In genomic region chr4:74016068-74016467, GRCh38 we compare ENCODE assay signal across 14 cellular contexts. TPM values are rescaled to one million over a fixed set of nuclear protein-coding genes. Genes with fewer than 3 reads are reported as not detected.
A peak's percentile ranks its signal among the peaks of the same experiment; 100 is the strongest.
DNase-seq lines count a peak whose midpoint lies in the region; ATAC-seq, FAIRE-seq and TF ChIP-seq lines count a peak whose summit lies in the region.
"Had no signal": no experiment of that assay in that cellular context is flagged by ENCODE, and none has a peak within 500 bp of the region (broad histone marks: within the 10 kb centered on the region; RNA-seq: fewer than 3 reads in every experiment).

No MANE protein-coding gene starts in this region.

- no peaks in the 10 kb centered on the region for H3K27me3 ChIP-seq in Peyer's patch
- H3K27me3 ChIP-seq: cardiac muscle cell, tibial artery had no signal

- no peak for TF ChIP-seq EP300 in A549 (IDR thresholded peaks at IDR 0.05)

- peak overlapping the region; percentile 32; the same call in 2 of the 3 replicates for H3K4me2 ChIP-seq in A549

- intact Hi-C loops in cardiac septum (cut with DNase I): no loop called here

- no peaks in the 10 kb centered on the region for H3K36me3 ChIP-seq in Peyer's patch
- H3K36me3 ChIP-seq: cardiac muscle cell, heart left ventricle, tibial artery had no signal

- CTCF ChIA-PET in A549 (lab: Yijun Ruan, JAX): interaction anchor here (1.4 to 2.7 kb wide), 4 partner anchors 7 to 21 kb away, joined by 4 to 11 read pairs (median 6); partner anchors contain the start of gene CXCL5

- DNase-seq in A549 (ENCODE audit: low read depth in 1 of 2, low spot score in 1 of 2) (peak in 1 of 2 experiments; percentile 63), ELR (ENCODE audit: low read depth) (peak; percentile 77), RPMI7951 (ENCODE audit: low read depth) (peak; percentile 55), fibroblast of mammary gland (ENCODE audit: low read depth) (peak; percentile 40), islet precursor cell (no peak), NCI-H1694 (lab: John Stamatoyannopoulos, UW) (no peak), cardiac septum (ENCODE audit: low spot score) (no peak), Peyer's patch (no peak)
- DNase-seq: activated naive CD4-positive, alpha-beta T cell treated with Interleukin-2 at 50 U/mL for 16 hours; heart left ventricle; left cardiac atrium; NCI-H1694 treated with DMSO at 0.1 percent for 48 hours; tibial artery had no signal

- POLR2A ChIA-PET in A549 (lab: Yijun Ruan, JAX): interaction anchor here (1.0 kb wide), 1 partner anchor 83 kb away, joined by 4 read pairs; the partner anchor contains the start of gene CXCL2

- peak overlapping the region; percentile 19 to 60; a peak in 2 of 6 replicates for H3K27ac ChIP-seq in A549
- no peak overlapping the region for H3K27ac ChIP-seq in Peyer's patch
- H3K27ac ChIP-seq: cardiac muscle cell, heart left ventricle, tibial artery had no signal

- TF ChIP-seq CTCF in A549 (IDR thresholded peaks at IDR 0.05) (no peak), fibroblast of mammary gland (conservative IDR thresholded peaks at IDR 0.05; ENCODE audit: control insufficient read depth, insufficient read depth, low read depth, low read length) (no peak), Peyer's patch (IDR thresholded peaks at IDR 0.05) (no peak)

- no peak for TF ChIP-seq RAD21 in A549 (conservative IDR thresholded peaks at IDR 0.05 in 1 of 2, IDR thresholded peaks at IDR 0.05 in 1 of 2)

- no peak for FAIRE-seq in A549 (lab: Jason Lieb, UNC)

- TF ChIP-seq POLR2A in A549 (IDR thresholded peaks at IDR 0.05; ENCODE audit: low read length) (no peak), Peyer's patch (IDR thresholded peaks at IDR 0.05) (no peak)

- 35% methylated on average over 1 of the region's 1 CpG for WGBS in A549 (ENCODE audit: missing lambda C conversion rate)

- no peak overlapping the region for H3K4me3 ChIP-seq in A549
- H3K4me3 ChIP-seq in fibroblast of mammary gland (ENCODE audit: control insufficient read depth, low read depth, low read length): no peak overlapping the region
- H3K4me3 ChIP-seq in Peyer's patch: no peak overlapping the region
- H3K4me3 ChIP-seq: cardiac muscle cell, heart left ventricle, tibial artery had no signal

- H3K9me3 ChIP-seq in A549: peaks cover 2% of the 10 kb centered on the region; the same call in 1 of the 3 replicates
- H3K9me3 ChIP-seq in Peyer's patch: no peaks in the 10 kb centered on the region
- H3K9me3 ChIP-seq: heart left ventricle, tibial artery had no signal

- no peak for ATAC-seq in A549
- ATAC-seq: heart left ventricle, left cardiac atrium had no signal

- H3K4me1 ChIP-seq in A549: peaks cover 14% of the 10 kb centered on the region; the same call in 2 of the 3 replicates
- H3K4me1 ChIP-seq in Peyer's patch: no peaks in the 10 kb centered on the region
- H3K4me1 ChIP-seq: tibial artery had no signal

TF ChIP-seq in A549, 52 proteins besides CTCF, POLR2A, EP300 and RAD21:
- TF ChIP-seq, protein P1, sequence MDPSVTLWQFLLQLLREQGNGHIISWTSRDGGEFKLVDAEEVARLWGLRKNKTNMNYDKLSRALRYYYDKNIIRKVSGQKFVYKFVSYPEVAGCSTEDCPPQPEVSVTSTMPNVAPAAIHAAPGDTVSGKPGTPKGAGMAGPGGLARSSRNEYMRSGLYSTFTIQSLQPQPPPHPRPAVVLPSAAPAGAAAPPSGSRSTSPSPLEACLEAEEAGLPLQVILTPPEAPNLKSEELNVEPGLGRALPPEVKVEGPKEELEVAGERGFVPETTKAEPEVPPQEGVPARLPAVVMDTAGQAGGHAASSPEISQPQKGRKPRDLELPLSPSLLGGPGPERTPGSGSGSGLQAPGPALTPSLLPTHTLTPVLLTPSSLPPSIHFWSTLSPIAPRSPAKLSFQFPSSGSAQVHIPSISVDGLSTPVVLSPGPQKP (IDR thresholded peaks at IDR 0.05; ENCODE audit: low read depth, low read length): no peak
- no peak for TF ChIP-seq CBX2 (IDR thresholded peaks at IDR 0.05; ENCODE audit: borderline replicate concordance, low read depth)
- no peak for TF ChIP-seq BHLHE40 (IDR thresholded peaks at IDR 0.05; ENCODE audit: low read depth, low read length)
- TF ChIP-seq ZNF302 (CRISPR knock-in tag; IDR thresholded peaks at IDR 0.05): no peak
- TF ChIP-seq RARB (CRISPR knock-in tag; IDR thresholded peaks at IDR 0.05): no peak
- TF ChIP-seq ZC3H11A (IDR thresholded peaks at IDR 0.05): no peak
- TF ChIP-seq, protein P2, sequence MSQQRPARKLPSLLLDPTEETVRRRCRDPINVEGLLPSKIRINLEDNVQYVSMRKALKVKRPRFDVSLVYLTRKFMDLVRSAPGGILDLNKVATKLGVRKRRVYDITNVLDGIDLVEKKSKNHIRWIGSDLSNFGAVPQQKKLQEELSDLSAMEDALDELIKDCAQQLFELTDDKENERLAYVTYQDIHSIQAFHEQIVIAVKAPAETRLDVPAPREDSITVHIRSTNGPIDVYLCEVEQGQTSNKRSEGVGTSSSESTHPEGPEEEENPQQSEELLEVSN (IDR thresholded peaks at IDR 0.05; ENCODE audit: borderline replicate concordance, low read depth): no peak
- no peak for TF ChIP-seq ZSCAN20 (CRISPR knock-in tag; IDR thresholded peaks at IDR 0.05)
- no peak for TF ChIP-seq ZFP36 (IDR thresholded peaks at IDR 0.05; ENCODE audit: borderline replicate concordance, partially characterized antibody)

RNA-seq across cellular contexts. Expression of gene CXCL5, which starts 17.6 kb away (rescaled TPM):
- polyA plus RNA-seq in A549 (2011; rRNA removed) (116 and 195 TPM in 2 replicates), A549 (2017; fragmentation: RNase III; extraction: RNeasy Plus Mini Kit Qiagen cat#74134 plus additional on column Dnase treatment) (107 to 127 TPM (median 120 TPM) in 3 replicates)
- 38.0 and 38.2 TPM in 2 replicates for polyA plus RNA-seq in A549 (2012; cell fraction: cytosol; rRNA removed)
- 38.7 and 41.7 TPM in 2 replicates for polyA plus RNA-seq in A549 (2012; cell fraction: nucleus; rRNA removed)
- polyA minus RNA-seq in A549 (2011; rRNA and poly(A)+ RNA removed): 24.8 and 27.2 TPM in 2 replicates
- 2.7 and 3.2 TPM in 2 replicates for total RNA-seq in RPMI7951 (2014; rRNA removed; shearing (Covaris generic))
- total RNA-seq in cardiac septum (0.16 TPM), Peyer's patch (not detected)
- total RNA-seq: cardiac muscle cell had no signal
- polyA plus RNA-seq: cardiac muscle cell had no signal

RNA-seq across cellular contexts. Expression of gene CXCL3, which starts 22.4 kb away (rescaled TPM):
- 14.9 and 17.9 TPM in 2 replicates for polyA plus RNA-seq in A549 (2011; rRNA removed)
- 16.5 and 19.9 TPM in 2 replicates for polyA plus RNA-seq in A549 (2012; cell fraction: cytosol; rRNA removed)
- 19.9 and 29.2 TPM in 2 replicates for polyA plus RNA-seq in A549 (2012; cell fraction: nucleus; rRNA removed)
- 5.1 to 5.5 TPM (median 5.2 TPM) in 3 replicates for polyA plus RNA-seq in A549 (2017; fragmentation: RNase III; extraction: RNeasy Plus Mini Kit Qiagen cat#74134 plus additional on column Dnase treatment)
- 7.2 and 7.9 TPM in 2 replicates for polyA minus RNA-seq in A549 (2011; rRNA and poly(A)+ RNA removed)
- 1.1 and 1.8 TPM in 2 replicates for total RNA-seq in RPMI7951 (2014; rRNA removed; shearing (Covaris generic))
- total RNA-seq in cardiac septum: 0.43 TPM
- total RNA-seq in Peyer's patch: 1 to 10 TPM; 1.5 to 3.3 (median 2.2) TPM
- total RNA-seq: cardiac muscle cell had no signal

RNA-seq across cellular contexts. Expression of gene PPBP, which starts 28.1 kb away (rescaled TPM):
- 0.16 TPM in 1 of 2 replicates, not detected in the other for polyA plus RNA-seq in A549 (2011; rRNA removed)
- 0.11 TPM in 1 of 2 replicates, not detected in the other for polyA plus RNA-seq in A549 (2012; cell fraction: cytosol; rRNA removed)
- polyA plus RNA-seq in A549 (2012; cell fraction: nucleus; rRNA removed): not detected in 2 replicates
- 0.35 TPM in 1 of 3 replicates, not detected in the others for polyA plus RNA-seq in A549 (2017; fragmentation: RNase III; extraction: RNeasy Plus Mini Kit Qiagen cat#74134 plus additional on column Dnase treatment)
- polyA minus RNA-seq in A549 (2011; rRNA and poly(A)+ RNA removed): not detected in 2 replicates
- not detected in 2 replicates for total RNA-seq in RPMI7951 (2014; rRNA removed; shearing (Covaris generic))
- 1.9 TPM for total RNA-seq in cardiac septum
- total RNA-seq in Peyer's patch: not detected
- total RNA-seq: cardiac muscle cell had no signal
- polyA plus RNA-seq: cardiac muscle cell had no signal

RNA-seq across cellular contexts. Expression of gene PF4, which starts 34.2 kb away (rescaled TPM):
- polyA plus RNA-seq in A549 (2011; rRNA removed): 0.81 and 1.1 TPM in 2 replicates
- 0.70 and 1.4 TPM in 2 replicates for polyA plus RNA-seq in A549 (2012; cell fraction: cytosol; rRNA removed)
- polyA plus RNA-seq in A549 (2012; cell fraction: nucleus; rRNA removed): 1.00 and 1.3 TPM in 2 replicates
- polyA plus RNA-seq in A549 (2017; fragmentation: RNase III; extraction: RNeasy Plus Mini Kit Qiagen cat#74134 plus additional on column Dnase treatment): 0.87 to 1.7 TPM (median 1.0 TPM) in 3 replicates
- 0.83 TPM in 1 of 2 replicates, not detected in the other for polyA minus RNA-seq in A549 (2011; rRNA and poly(A)+ RNA removed)
- not detected in 2 replicates for total RNA-seq in RPMI7951 (2014; rRNA removed; shearing (Covaris generic))
- 0.43 TPM for total RNA-seq in cardiac septum
- not detected for total RNA-seq in Peyer's patch
- total RNA-seq: cardiac muscle cell had no signal
- polyA plus RNA-seq: cardiac muscle cell had no signal

Comparison
In these comparisons a context has a peak if more than half of its experiments do, and no peak if none do; other contexts are left out.
1. DNase-seq: peak in ELR (single experiment), RPMI7951 (single experiment) and fibroblast of mammary gland (single experiment); none in islet precursor cell (single experiment), NCI-H1694 (single experiment), cardiac septum (single experiment) and Peyer's patch (0 of 3).
2. H3K27ac ChIP-seq: peak in A549 (2 of 2); none in Peyer's patch (0 of 4).